10 cellular contexts compared by ENCODE assay signal in genomic region chr17:64455993-64456885, GRCh38. TPM values are rescaled to one million over a fixed set of nuclear protein-coding genes. Genes with fewer than 3 reads are reported as not detected.
DNase-seq lines count a peak whose midpoint lies in the region; ATAC-seq and TF ChIP-seq lines count a peak whose summit lies in the region.
"Had no signal": no experiment of that assay in that cellular context is flagged by ENCODE, and none has a peak within 500 bp of the region (broad histone marks: within the 10 kb centered on the region; RNA-seq: fewer than 3 reads in every experiment).

No MANE protein-coding gene starts in this region.

- WGBS in right lobe of liver (ENCODE audit: insufficient coverage, low coverage, low lambda C conversion rate, missing lambda C conversion rate): 56% methylated on average over 6 of the region's 8 CpGs
- WGBS in aorta, 2 donors: 78 to 84% methylated on average over 8 of the region's 8 CpGs
- WGBS in trophoblast cell (ENCODE audit: extremely low coverage, insufficient coverage, insufficient read length): no CpG with 5 or more reads among the region's 8 CpGs

- H3K4ac ChIP-seq in trophoblast cell (ENCODE audit: low read depth, low read length): no peak overlapping the region

- no peak overlapping the region for H3K18ac ChIP-seq in trophoblast cell (ENCODE audit: low read length)

- H3K4me3 ChIP-seq in SU-DHL-6 (ENCODE audit: insufficient read depth, low read length, poor library complexity, severe bottlenecking): peak overlapping the region; percentile 28
- no peak overlapping the region for H3K4me3 ChIP-seq in right lobe of liver
- no peak overlapping the region for H3K4me3 ChIP-seq in aorta (ENCODE audit: low read length in 2 of 2)
- H3K4me3 ChIP-seq in trophoblast cell (ENCODE audit: low read depth, low read length): no peak overlapping the region

- peaks cover 18% of the 10 kb centered on the region for H3F3A ChIP-seq in SU-DHL-6 (ENCODE audit: insufficient read depth)

- H3K9me3 ChIP-seq in SU-DHL-6 (ENCODE audit: insufficient read depth, low read length) (no peaks in the 10 kb centered on the region), right lobe of liver (no peaks in the 10 kb centered on the region), aorta (ENCODE audit: control insufficient read depth, low read length) (no peaks in the 10 kb centered on the region), trophoblast cell (ENCODE audit: insufficient read depth, low read depth, low read length) (no peaks in the 10 kb centered on the region)

- no peaks in the 10 kb centered on the region for H3K36me3 ChIP-seq in SU-DHL-6 (ENCODE audit: low read length)
- no peaks in the 10 kb centered on the region for H3K36me3 ChIP-seq in right lobe of liver
- H3K36me3 ChIP-seq in aorta (ENCODE audit: control insufficient read depth in 1 of 2, insufficient read depth in 2 of 2, low read length in 1 of 2): no peaks in the 10 kb centered on the region
- H3K36me3 ChIP-seq in trophoblast cell (ENCODE audit: control insufficient read depth in 1 of 2, insufficient read depth in 2 of 2, low read length in 2 of 2): no peaks in the 10 kb centered on the region

- intact Hi-C loops in right lobe of liver (cut with DNase I) (no loop called here), aorta (cut with DNase I) (no loop called here)

- no peaks in the 10 kb centered on the region for H3K79me2 ChIP-seq in SU-DHL-6 (ENCODE audit: insufficient read depth, low read length)
- no peaks in the 10 kb centered on the region for H3K79me2 ChIP-seq in trophoblast cell (ENCODE audit: control insufficient read depth, insufficient read depth, low read length, poor library complexity)

- peak; percentile 58 for ATAC-seq in HG03378 (IDR thresholded peaks at IDR 0.05; ENCODE audit: unreplicated experiment)
- peak in 3 of 4 donors; percentile 26 to 62 (median 54) for ATAC-seq in right lobe of liver
- ATAC-seq in aorta (ENCODE audit: low FRiP score): no peak
- ATAC-seq: activated naive CD4-positive, alpha-beta T cell treated with anti-CD3 and anti-CD28 coated beads, Interleukin-2, amount 50 U/mL, for 72 hours had no signal

- H2AFZ ChIP-seq in SU-DHL-6 (ENCODE audit: low read depth, low read length, severe bottlenecking) (peak overlapping the region; percentile 87), trophoblast cell (ENCODE audit: insufficient read depth, low read length, poor library complexity) (no peak overlapping the region)

- H4K20me1 ChIP-seq in SU-DHL-6 (ENCODE audit: low read depth, low read length): no peaks in the 10 kb centered on the region

- H3K4me1 ChIP-seq in right lobe of liver (no peaks in the 10 kb centered on the region), aorta (ENCODE audit: control insufficient read depth in 1 of 2, insufficient read depth in 2 of 2, low read length in 2 of 2) (no peaks in the 10 kb centered on the region), trophoblast cell (ENCODE audit: control insufficient read depth in 1 of 2, insufficient read depth in 2 of 2, low read length in 2 of 2) (peaks cover 0 to 2% of the 10 kb centered on the region in 2 experiments)

- H2AK5ac ChIP-seq in trophoblast cell (ENCODE audit: low read length): no peak overlapping the region

- no peaks in the 10 kb centered on the region for H3K79me1 ChIP-seq in trophoblast cell (ENCODE audit: low read length)

- DNase-seq in EH (ENCODE audit: low read depth) (peak; percentile 6), right lobe of liver (no peak), aorta (no peak), trophoblast cell (no peak), AG08396 (ENCODE audit: low spot score) (no peak)
- no peak for DNase-seq in NK-92 treated with Interleukin-12 subunit alpha and Interleukin-12 subunit beta, amount 100 ng/mL, for 24 hours (lab: John Stamatoyannopoulos, UW)
- DNase-seq: NCI-H345 had no signal

- no peak overlapping the region for H2BK120ac ChIP-seq in trophoblast cell (ENCODE audit: insufficient read depth, low read length, poor library complexity)

- H3K14ac ChIP-seq in trophoblast cell (ENCODE audit: low read length): no peak overlapping the region

- TF ChIP-seq POLR2A in right lobe of liver (IDR thresholded peaks at IDR 0.05): no peak

- 0 out of 2 replicates have a peak overlapping the region, but pooled peaks have one; percentile 12 for H3K9ac ChIP-seq in SU-DHL-6 (ENCODE audit: low read length)
- H3K9ac ChIP-seq in trophoblast cell (ENCODE audit: low read length): no peak overlapping the region

- no peaks in the 10 kb centered on the region for H3K27me3 ChIP-seq in SU-DHL-6 (ENCODE audit: low read length)
- no peaks in the 10 kb centered on the region for H3K27me3 ChIP-seq in right lobe of liver
- H3K27me3 ChIP-seq in aorta (ENCODE audit: control insufficient read depth in 1 of 2, insufficient read depth in 2 of 2, low read length in 1 of 2): no peaks in the 10 kb centered on the region
- no peaks in the 10 kb centered on the region for H3K27me3 ChIP-seq in trophoblast cell (ENCODE audit: insufficient read depth, low read length)

- no peak overlapping the region for H2BK12ac ChIP-seq in trophoblast cell (ENCODE audit: low read length)

- H3K4me2 ChIP-seq in SU-DHL-6 (ENCODE audit: low read depth, low read length, poor library complexity, severe bottlenecking): peak overlapping the region; percentile 47
- no peak overlapping the region for H3K4me2 ChIP-seq in trophoblast cell (ENCODE audit: low read length)

- no peak overlapping the region for H2BK5ac ChIP-seq in trophoblast cell (ENCODE audit: low read depth, low read length, poor library complexity)

- no peaks in the 10 kb centered on the region for H3K9me2 ChIP-seq in SU-DHL-6 (replicated peaks; ENCODE audit: insufficient read depth, low read length)

- H4K91ac ChIP-seq in trophoblast cell (ENCODE audit: low read depth, low read length): no peak overlapping the region

- no peak overlapping the region for H4K8ac ChIP-seq in trophoblast cell (ENCODE audit: low read depth, low read length)

- H3K23ac ChIP-seq in trophoblast cell (ENCODE audit: low read length): no peak overlapping the region

- H3K27ac ChIP-seq in SU-DHL-6 (ENCODE audit: low read depth, low read length) (peak overlapping the region; percentile 80), right lobe of liver (no peak overlapping the region), aorta (ENCODE audit: low read depth in 1 of 2, low read length in 2 of 2) (no peak overlapping the region), trophoblast cell (ENCODE audit: low read depth, low read length) (no peak overlapping the region)

- H4K12ac ChIP-seq in trophoblast cell (ENCODE audit: low read depth, low read length): no peak overlapping the region

- no peak for TF ChIP-seq CTCF in SU-DHL-6 (IDR thresholded peaks at IDR 0.05; ENCODE audit: insufficient read depth, low read length, poor library complexity, severe bottlenecking)
- no peak for TF ChIP-seq CTCF in right lobe of liver (IDR thresholded peaks at IDR 0.05)

RNA-seq across cellular contexts. Expression of gene MILR1, which starts 7.3 kb away (rescaled TPM):
- total RNA-seq in right lobe of liver: 1 to 10 TPM in 4 of 6 experiments, under 1 TPM in 2; 0.57 to 3.0 (median 1.9) TPM
- total RNA-seq in aorta: 10 to 100 TPM; 13.0 to 29.8 TPM
- 10 to 100 TPM; 12.0 TPM for polyA plus RNA-seq in aorta
- polyA plus RNA-seq in trophoblast cell (2013): 0.18 and 0.29 TPM in 2 replicates

RNA-seq across cellular contexts. Expression of gene POLG2, which starts 40.6 kb away (rescaled TPM):
- total RNA-seq in right lobe of liver (1 to 10 TPM; 2.9 to 9.2 (median 5.5) TPM), aorta (10 to 100 TPM; 12.8 to 20.6 TPM)
- 10 to 100 TPM; 10.0 to 19.2 TPM for polyA plus RNA-seq in aorta
- 7.7 and 8.4 TPM in 2 replicates for polyA plus RNA-seq in trophoblast cell (2013)

RNA-seq across cellular contexts. Expression of gene DDX5, which starts 49.9 kb away (rescaled TPM):
- 100 to 1,000 TPM; 218 to 431 (median 344) TPM for total RNA-seq in right lobe of liver
- 100 to 1,000 TPM; 901 to 936 TPM for total RNA-seq in aorta
- 100 to 1,000 TPM; 213 to 952 TPM for polyA plus RNA-seq in aorta
- polyA plus RNA-seq in trophoblast cell (2013): 580 and 586 TPM in 2 replicates

RNA-seq across cellular contexts. Expression of gene CEP95, which starts 50.5 kb away (rescaled TPM):
- 10 to 100 TPM; 11.0 to 27.6 (median 14.0) TPM for total RNA-seq in right lobe of liver
- total RNA-seq in aorta: 10 to 100 TPM; 39.7 to 49.8 TPM
- 10 to 100 TPM; 22.7 to 96.4 TPM for polyA plus RNA-seq in aorta
- polyA plus RNA-seq in trophoblast cell (2013): 36.1 and 37.4 TPM in 2 replicates
